8 cellular contexts compared by ENCODE assay signal in the genomic region with DNA sequence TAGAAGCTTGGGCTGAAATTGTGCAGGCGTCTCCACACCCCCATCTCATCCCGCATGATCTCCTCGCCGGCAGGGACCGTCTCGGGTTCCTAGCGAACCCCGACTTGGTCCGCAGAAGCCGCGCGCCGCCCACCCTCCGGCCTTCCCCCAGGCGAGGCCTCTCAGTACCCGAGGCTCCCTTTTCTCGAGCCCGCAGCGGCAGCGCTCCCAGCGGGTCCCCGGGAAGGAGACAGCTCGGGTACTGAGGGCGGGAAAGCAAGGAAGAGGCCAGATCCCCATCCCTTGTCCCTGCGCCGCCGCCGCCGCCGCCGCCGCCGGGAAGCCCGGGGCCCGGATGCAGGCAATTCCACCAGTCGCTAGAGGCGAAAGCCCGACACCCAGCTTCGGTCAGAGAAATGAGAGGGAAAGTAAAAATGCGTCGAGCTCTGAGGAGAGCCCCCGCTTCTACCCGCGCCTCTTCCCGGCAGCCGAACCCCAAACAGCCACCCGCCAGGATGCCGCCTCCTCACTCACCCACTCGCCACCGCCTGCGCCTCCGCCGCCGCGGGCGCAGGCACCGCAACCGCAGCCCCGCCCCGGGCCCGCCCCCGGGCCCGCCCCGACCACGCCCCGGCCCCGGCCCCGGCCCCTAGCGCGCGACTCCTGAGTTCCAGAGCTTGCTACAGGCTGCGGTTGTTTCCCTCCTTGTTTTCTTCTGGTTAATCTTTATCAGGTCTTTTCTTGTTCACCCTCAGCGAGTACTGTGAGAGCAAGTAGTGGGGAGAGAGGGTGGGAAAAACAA. TPM values are rescaled to one million over a fixed set of nuclear protein-coding genes. Genes with fewer than 3 reads are reported as not detected.
DNase-seq lines count a peak whose midpoint lies in the region; ATAC-seq and TF ChIP-seq lines count a peak whose summit lies in the region.

A gene with protein sequence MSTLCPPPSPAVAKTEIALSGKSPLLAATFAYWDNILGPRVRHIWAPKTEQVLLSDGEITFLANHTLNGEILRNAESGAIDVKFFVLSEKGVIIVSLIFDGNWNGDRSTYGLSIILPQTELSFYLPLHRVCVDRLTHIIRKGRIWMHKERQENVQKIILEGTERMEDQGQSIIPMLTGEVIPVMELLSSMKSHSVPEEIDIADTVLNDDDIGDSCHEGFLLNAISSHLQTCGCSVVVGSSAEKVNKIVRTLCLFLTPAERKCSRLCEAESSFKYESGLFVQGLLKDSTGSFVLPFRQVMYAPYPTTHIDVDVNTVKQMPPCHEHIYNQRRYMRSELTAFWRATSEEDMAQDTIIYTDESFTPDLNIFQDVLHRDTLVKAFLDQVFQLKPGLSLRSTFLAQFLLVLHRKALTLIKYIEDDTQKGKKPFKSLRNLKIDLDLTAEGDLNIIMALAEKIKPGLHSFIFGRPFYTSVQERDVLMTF (minus strand): TSS at position 564 of the 781 bp plus-strand sequence. CDS start 6,361 bp downstream, outside the sequence.

- no peaks in the 10 kb centered on the region for H3K9me3 ChIP-seq in Caco-2
- H3K9me3 ChIP-seq in vagina, result no peaks in the 10 kb centered on the region

- H3K4me1 ChIP-seq in Caco-2 (no peaks in the 10 kb centered on the region), rectal smooth muscle tissue (ENCODE audit: control insufficient read depth, insufficient read depth, low read length) (peaks cover 13% of the 10 kb centered on the region), vagina (peaks cover 10% of the 10 kb centered on the region)

- DNase-seq in Caco-2, result peak; percentile 34 to 46
- DNase-seq in SHP77 (lab: John Stamatoyannopoulos, UW), result peak; percentile 38 to 60
- peak; percentile 87 for DNase-seq in activated naive CD4-positive, alpha-beta T cell treated with anti-CD3 and anti-CD28 coated beads, Interleukin-2, amount 50 U/mL, for 16 hours
- DNase-seq in cardiac septum (ENCODE audit: low spot score), result peak; percentile 94
- DNase-seq in vagina (ENCODE audit: extremely low spot score in 2 of 2), result peak in 1 of 2 donors; percentile 95

- CTCF ChIA-PET in Caco-2 (lab: Charles Lee), result no interaction called here

- H3K36me3 Mint-ChIP-seq in Caco-2 (ENCODE audit: insufficient read depth, unreplicated experiment), result peaks cover 11% of the 10 kb centered on the region

- BruUV-seq in Caco-2 (replicated peaks; lab: Mats Ljungman, UMichigan), result no TSS peak

- peak within 1 kb of the TSS; percentile 97 for H3K27ac Mint-ChIP-seq in Caco-2 (ENCODE audit: unreplicated experiment)

- H3K4me1 Mint-ChIP-seq in Caco-2 (ENCODE audit: low read depth, unreplicated experiment), result no peaks in the 10 kb centered on the region

- ATAC-seq in GM19372 (IDR thresholded peaks at IDR 0.05; ENCODE audit: low read depth, unreplicated experiment) (peak; percentile 61), HG03469 (IDR thresholded peaks at IDR 0.05; ENCODE audit: unreplicated experiment) (peak; percentile 30)

- TF ChIP-seq CTCF in Caco-2 (IDR thresholded peaks at IDR 0.05; ENCODE audit: insufficient read depth in 1 of 2, low read depth in 1 of 2, low read length in 1 of 2, severe bottlenecking in 1 of 2, unreplicated experiment in 1 of 2) (no peak), vagina (IDR thresholded peaks at IDR 0.05) (no peak)

- no peaks in the 10 kb centered on the region for H3K27me3 Mint-ChIP-seq in Caco-2 (ENCODE audit: insufficient read depth, unreplicated experiment)

- POLR2A ChIA-PET in Caco-2 (lab: Charles Lee), result no interaction called here

- H3K27ac ChIP-seq in rectal smooth muscle tissue (ENCODE audit: low read depth, low read length) (peak within 1 kb of the TSS; percentile 96), vagina (peak within 1 kb of the TSS; percentile 98)

- H3K36me3 ChIP-seq in Caco-2 (ENCODE audit: control insufficient read depth, insufficient read depth, low read length) (no peaks in the 10 kb centered on the region), rectal smooth muscle tissue (ENCODE audit: control insufficient read depth, insufficient read depth, low read length) (no peaks in the 10 kb centered on the region), vagina (no peaks in the 10 kb centered on the region)

- peak within 1 kb of the TSS; percentile 92 for H3K4me3 Mint-ChIP-seq in Caco-2 (ENCODE audit: unreplicated experiment)

- no peaks in the 10 kb centered on the region for H3K27me3 ChIP-seq in Caco-2 (replicated peaks; ENCODE audit: control insufficient read depth, insufficient read depth, low read length)
- H3K27me3 ChIP-seq in rectal smooth muscle tissue (ENCODE audit: control insufficient read depth, insufficient read depth, low read length), result no peaks in the 10 kb centered on the region
- H3K27me3 ChIP-seq in vagina, result no peaks in the 10 kb centered on the region

- peak within 1 kb of the TSS; percentile 45 for H3K4me3 ChIP-seq in Caco-2 (ENCODE audit: low read depth, low read length)
- H3K4me3 ChIP-seq in rectal smooth muscle tissue (ENCODE audit: low read length), result peak within 1 kb of the TSS; percentile 79
- H3K4me3 ChIP-seq in vagina, result peak within 1 kb of the TSS; percentile 65 to 66

- peak in 1 of 2 donors; percentile 93 for TF ChIP-seq POLR2A in vagina (IDR thresholded peaks at IDR 0.05)

- peaks cover 3% of the 10 kb centered on the region for H3K9me3 Mint-ChIP-seq in Caco-2 (ENCODE audit: unreplicated experiment)

- intact Hi-C loops in Caco-2 (cut with micrococcal nuclease; ENCODE audit: unreplicated experiment), result no loop called here
- intact Hi-C loops in cardiac septum (cut with DNase I), result loop anchor here (5.0 kb wide), 1 partner anchor 621 kb away; no protein-coding TSS in a partner anchor
- intact Hi-C loops in vagina (cut with DNase I), result loop anchor here (10.0 kb wide), 1 partner anchor 618 kb away; a partner anchor contains a TSS

- H3K9ac ChIP-seq in rectal smooth muscle tissue (ENCODE audit: low read length), result peak within 1 kb of the TSS; percentile 84

RNA-seq across cellular contexts. Expression of the gene that starts here (rescaled TPM):
- total RNA-seq in Caco-2 (2022) (3.2 and 3.6 TPM in 2 replicates), cardiac septum (11.4 TPM), vagina (18.7 TPM)
